In the genomic region with DNA sequence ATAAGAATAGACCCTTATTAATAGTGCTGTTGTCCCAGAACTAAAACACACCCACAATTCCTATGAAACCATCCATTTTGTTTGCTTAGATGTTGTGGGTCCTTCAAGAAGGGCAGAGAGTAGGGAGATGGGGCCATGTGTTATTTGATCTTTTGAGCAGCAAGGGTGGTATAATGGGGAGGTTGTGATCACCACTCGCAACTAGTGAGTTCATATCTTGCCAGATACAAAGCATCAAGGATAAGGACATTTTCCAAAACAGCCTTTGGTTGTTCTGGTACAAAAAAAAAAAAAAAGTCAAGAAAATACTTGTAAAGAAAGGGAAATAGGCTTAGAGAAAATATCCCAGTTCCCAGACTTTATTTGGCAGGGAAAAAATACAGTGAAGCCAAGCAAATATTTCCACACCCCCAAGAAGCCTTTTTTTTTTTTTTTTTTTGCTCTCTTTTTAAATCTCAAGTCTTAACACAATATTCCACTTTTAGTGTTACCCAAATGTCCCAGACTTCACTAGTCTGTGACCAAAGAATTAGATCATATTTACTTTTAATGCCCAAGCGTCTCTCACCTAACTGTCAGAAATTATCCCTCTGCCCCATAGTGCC, we compare ENCODE assay signal across 18 cellular contexts.
"Had no signal": no experiment of that assay in that cellular context is flagged by ENCODE, and none has a peak within 500 bp of the region (broad histone marks: within the 10 kb centered on the region; RNA-seq: fewer than 3 reads in every experiment).

No MANE protein-coding gene starts in this region.

- H3K9me3 Mint-ChIP-seq: central memory CD8-positive, alpha-beta T cell had no signal

- H3K4me1 Mint-ChIP-seq: activated CD8-positive, alpha-beta memory T cell treated with anti-CD3 and anti-CD28 coated beads, Interleukin-2, amount 10 ng/mL, durations not matched to agents 7 days and 5 days; activated naive CD8-positive, alpha-beta T cell treated with anti-CD3 and anti-CD28 coated beads for 36 hours; central memory CD8-positive, alpha-beta T cell had no signal

- ATAC-seq: activated CD8-positive, alpha-beta memory T cell treated with anti-CD3 and anti-CD28 coated beads, Interleukin-2, amount 10 ng/mL, durations not matched to agents 7 days and 5 days; activated T-cell treated with anti-CD3 and anti-CD28 coated beads, Interleukin-2, amount 50 U/mL, for 4 hours had no signal

- H3K4me3 Mint-ChIP-seq: activated CD8-positive, alpha-beta memory T cell treated with anti-CD3 and anti-CD28 coated beads, Interleukin-2, amount 10 ng/mL, durations not matched to agents 7 days and 5 days; activated naive CD8-positive, alpha-beta T cell treated with anti-CD3 and anti-CD28 coated beads for 36 hours; activated T-cell treated with anti-CD3 and anti-CD28 coated beads, Interleukin-2, amount 50 U/mL, for 4 hours; central memory CD8-positive, alpha-beta T cell; type B pancreatic cell had no signal

- DNase-seq: activated CD4-positive, alpha-beta T cell treated with anti-CD3 and anti-CD28 coated beads for 1 hour; activated CD4-positive, alpha-beta T cell treated with anti-CD3 and anti-CD28 coated beads, Interleukin-2, amount 50 U/mL, for 48 hours; activated CD8-positive, alpha-beta memory T cell treated with anti-CD3 and anti-CD28 coated beads, Interleukin-2, amount 10 ng/mL, durations not matched to agents 7 days and 5 days; activated effector memory CD4-positive, alpha-beta T cell treated with anti-CD3 and anti-CD28 coated beads, Interleukin-2, amount 50 U/mL, for 16 hours; activated naive CD8-positive, alpha-beta T cell treated with anti-CD3 and anti-CD28 coated beads for 36 hours; activated T-cell treated with anti-CD3 and anti-CD28 coated beads, Interleukin-2, amount 50 U/mL, for 4 hours; dermis blood vessel endothelial cell; erythroblast; glutamatergic neuron; islet precursor cell; retina; stimulated activated CD4-positive, alpha-beta T cell treated with anti-CD3 and anti-CD28 coated beads, Interleukin-2, amount 100 ng/mL, for 24 hours; stimulated activated naive CD4-positive, alpha-beta T cell; substantia nigra; T-helper 9 cell had no signal

- H3K27ac Mint-ChIP-seq: activated CD8-positive, alpha-beta memory T cell treated with anti-CD3 and anti-CD28 coated beads, Interleukin-2, amount 10 ng/mL, durations not matched to agents 7 days and 5 days; activated naive CD8-positive, alpha-beta T cell treated with anti-CD3 and anti-CD28 coated beads for 36 hours; type B pancreatic cell had no signal

- H3K27me3 Mint-ChIP-seq: type B pancreatic cell had no signal

- H3K27ac ChIP-seq: parathyroid adenoma had no signal

- H3K36me3 Mint-ChIP-seq: activated naive CD8-positive, alpha-beta T cell treated with anti-CD3 and anti-CD28 coated beads for 36 hours had no signal
